ENCODE assay signal across 8 cellular contexts in the genomic region with DNA sequence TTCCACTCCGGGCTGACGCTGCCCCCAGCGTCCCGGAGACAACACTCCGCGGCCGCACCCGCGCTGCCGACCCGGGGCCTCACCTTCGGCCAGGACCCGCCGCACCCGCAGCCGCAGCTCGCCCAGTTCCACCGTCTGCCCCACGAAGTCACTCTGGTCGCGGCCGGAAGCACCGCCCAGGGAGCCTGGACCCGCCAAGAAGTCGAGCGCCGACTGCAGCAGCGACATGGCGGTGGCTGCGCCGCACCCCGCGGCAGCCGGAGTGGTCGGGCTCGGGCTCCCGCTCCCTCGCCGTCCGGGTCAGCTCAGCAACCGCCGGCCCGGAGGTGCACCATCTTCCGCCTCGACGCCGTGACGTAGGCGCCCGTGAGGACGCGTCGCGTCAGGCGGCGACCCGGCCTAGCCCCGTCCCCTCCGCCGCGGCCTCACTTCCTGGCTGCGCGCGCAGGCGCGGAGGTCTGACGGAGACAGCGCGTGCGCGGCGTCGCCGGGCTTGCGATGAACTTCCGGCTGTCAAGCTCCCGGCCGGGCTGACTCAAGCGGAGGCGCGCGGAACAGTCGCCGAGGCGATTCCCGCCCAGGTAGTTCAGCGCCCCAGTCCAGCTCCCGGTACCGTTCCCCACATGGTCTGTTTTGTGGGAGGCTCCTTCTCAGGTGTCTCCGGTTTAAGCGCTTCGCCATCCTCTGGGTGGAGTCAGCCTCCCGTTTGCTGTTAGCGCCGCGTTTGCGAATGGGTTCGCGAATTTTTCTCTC. TPM values are rescaled to one million over a fixed set of nuclear protein-coding genes. Genes with fewer than 3 reads are reported as not detected.
DNase-seq lines count a peak whose midpoint lies in the region; ATAC-seq and TF ChIP-seq lines count a peak whose summit lies in the region.

A gene (minus strand): TSS at position 357 of the 753 bp plus-strand sequence. CDS start 129 bp downstream, at position 228.
A gene with protein sequence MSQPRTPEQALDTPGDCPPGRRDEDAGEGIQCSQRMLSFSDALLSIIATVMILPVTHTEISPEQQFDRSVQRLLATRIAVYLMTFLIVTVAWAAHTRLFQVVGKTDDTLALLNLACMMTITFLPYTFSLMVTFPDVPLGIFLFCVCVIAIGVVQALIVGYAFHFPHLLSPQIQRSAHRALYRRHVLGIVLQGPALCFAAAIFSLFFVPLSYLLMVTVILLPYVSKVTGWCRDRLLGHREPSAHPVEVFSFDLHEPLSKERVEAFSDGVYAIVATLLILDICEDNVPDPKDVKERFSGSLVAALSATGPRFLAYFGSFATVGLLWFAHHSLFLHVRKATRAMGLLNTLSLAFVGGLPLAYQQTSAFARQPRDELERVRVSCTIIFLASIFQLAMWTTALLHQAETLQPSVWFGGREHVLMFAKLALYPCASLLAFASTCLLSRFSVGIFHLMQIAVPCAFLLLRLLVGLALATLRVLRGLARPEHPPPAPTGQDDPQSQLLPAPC (plus strand): TSS at position 501 of the 753 bp plus-strand sequence. CDS start 15,280 bp downstream, outside the sequence.

- DNase-seq in ACHN = peak; percentile 93
- DNase-seq in NCI-H2196 (lab: John Stamatoyannopoulos, UW; ENCODE audit: unreplicated experiment) = peak; percentile 97
- DNase-seq in T47D (ENCODE audit: low read depth in 1 of 2, low spot score in 1 of 2) = peak; percentile 97 to 99

- peak within 1 kb of the TSS; percentile 85 for H3K27ac ChIP-seq in VCaP
- H3K27ac ChIP-seq in iPS-18a (ENCODE audit: low read length) = no peak within 1 kb of the TSS

- no peaks in the 10 kb centered on the region for H3K9me3 ChIP-seq in iPS-18a (ENCODE audit: control insufficient read depth, low read depth, low read length)
- H3K9me3 ChIP-seq in skeletal muscle satellite cell (replicated peaks; ENCODE audit: low read length) = no peaks in the 10 kb centered on the region

- no peaks in the 10 kb centered on the region for H3K36me3 ChIP-seq in iPS-18a (ENCODE audit: control insufficient read depth, low read depth, low read length)
- no peaks in the 10 kb centered on the region for H3K36me3 ChIP-seq in skeletal muscle satellite cell (ENCODE audit: insufficient read depth, low read length)

- peak; percentile 81 for ATAC-seq in GM18873 (IDR thresholded peaks at IDR 0.05; ENCODE audit: low FRiP score, unreplicated experiment)
- peak; percentile 84 for ATAC-seq in HG03135 (IDR thresholded peaks at IDR 0.05; ENCODE audit: unreplicated experiment)

- H3K4me1 ChIP-seq in iPS-18a (ENCODE audit: control insufficient read depth, low read depth, low read length) (peaks cover 5% of the 10 kb centered on the region), skeletal muscle satellite cell (ENCODE audit: control insufficient read depth, insufficient read depth, low read length) (peaks cover 18% of the 10 kb centered on the region)

- peak within 1 kb of the TSS; percentile 81 for H3K9ac ChIP-seq in iPS-18a (ENCODE audit: low read length)
- peak within 1 kb of the TSS; percentile 99 for H3K9ac ChIP-seq in skeletal muscle satellite cell (ENCODE audit: low read depth, low read length)

- peaks cover 4% of the 10 kb centered on the region for H3K27me3 ChIP-seq in iPS-18a (ENCODE audit: control insufficient read depth, insufficient read depth, low read length)
- H3K27me3 ChIP-seq in skeletal muscle satellite cell (ENCODE audit: control insufficient read depth, insufficient read depth, low read length) = no peaks in the 10 kb centered on the region

- in situ Hi-C loops in ACHN (cut with HindIII; ENCODE audit: low pct_ligation_motif_present, low pct_unique_long_range_greater_than_20kb, low sequenced_read_pairs) = no loop called here
- in situ Hi-C loops in T47D (cut with HindIII; ENCODE audit: low pct_unique_long_range_greater_than_20kb, low sequenced_read_pairs) = no loop called here

- peak within 1 kb of the TSS; percentile 93 for H3K4me2 ChIP-seq in skeletal muscle satellite cell (ENCODE audit: low read length)

- peak within 1 kb of the TSS; percentile 89 for H3K4me3 ChIP-seq in iPS-18a (ENCODE audit: low read length)
- peak within 1 kb of the TSS; percentile 95 for H3K4me3 ChIP-seq in skeletal muscle satellite cell (ENCODE audit: low read length)

- no peak for TF ChIP-seq CTCF in VCaP (conservative IDR thresholded peaks at IDR 0.05)

RNA-seq across cellular contexts. Expression of the first gene that starts in this region (rescaled TPM):
- total RNA-seq in skeletal muscle satellite cell (2012; rRNA removed) = 55.0 and 55.9 TPM in 2 replicates

RNA-seq across cellular contexts. Expression of the second gene that starts in this region (rescaled TPM):
- total RNA-seq in skeletal muscle satellite cell (2012; rRNA removed) = 13.2 and 14.6 TPM in 2 replicates
